ENCODE assay signal across 10 cellular contexts in the genomic region with DNA sequence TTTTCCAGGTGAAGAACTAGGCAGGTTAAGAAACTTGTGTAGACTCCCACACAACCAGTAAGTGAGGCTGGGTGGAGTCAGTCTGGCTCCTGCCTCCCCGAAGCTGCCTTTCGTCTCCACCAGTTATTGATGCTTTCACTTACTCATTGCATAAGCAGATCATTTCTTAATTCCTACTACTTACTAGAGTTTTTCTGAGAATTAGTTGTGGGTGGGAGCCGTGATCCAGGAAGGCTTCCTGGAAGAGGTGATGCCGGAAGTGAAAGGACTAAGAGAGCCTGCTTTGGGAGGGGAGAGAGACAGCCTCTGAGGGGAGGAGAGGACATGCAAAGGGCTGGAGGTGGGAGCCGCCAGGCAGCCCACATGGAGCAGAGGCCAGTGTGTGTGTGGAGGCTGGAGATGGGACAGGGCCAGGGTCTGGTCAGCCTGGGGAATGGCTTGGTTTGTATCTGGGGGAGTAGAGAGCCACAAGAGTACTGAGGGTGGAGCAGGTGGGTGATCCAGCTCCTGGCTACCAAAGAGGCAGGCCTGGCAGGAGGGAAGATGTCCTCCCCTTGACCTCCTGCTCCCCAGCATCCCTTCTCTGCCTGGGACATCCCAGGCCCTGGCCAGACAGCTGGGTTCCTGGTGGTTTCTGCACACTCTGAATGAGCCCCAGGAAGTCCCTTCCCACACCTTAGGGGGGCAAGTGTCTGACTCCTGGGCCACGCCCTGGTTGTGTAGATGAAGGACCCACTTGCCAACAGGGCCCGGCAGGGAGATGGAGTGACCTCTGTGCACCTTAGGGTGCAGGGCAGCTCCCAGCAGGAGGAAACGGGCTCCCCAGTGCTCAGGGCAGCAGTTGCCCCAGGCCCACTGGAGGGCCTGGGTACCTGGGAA. TPM values are rescaled to one million over a fixed set of nuclear protein-coding genes. Genes with fewer than 3 reads are reported as not detected.
DNase-seq lines count a peak whose midpoint lies in the region; ATAC-seq, FAIRE-seq and TF ChIP-seq lines count a peak whose summit lies in the region.
"Had no signal": no experiment of that assay in that cellular context is flagged by ENCODE, and none has a peak within 500 bp of the region (broad histone marks: within the 10 kb centered on the region; RNA-seq: fewer than 3 reads in every experiment).

No MANE protein-coding gene starts in this region.

- H3K27me3 Mint-ChIP-seq in natural killer cell treated with Interleukin-12 subunit alpha and Interleukin-12 subunit beta and Interleukin-15 and Interleukin-18, amount 100 ng/mL, for 72 hours: peaks cover 14 to 28% of the 10 kb centered on the region in 2 donors
- H3K27me3 Mint-ChIP-seq in natural killer cell (ENCODE audit: low read depth in 2 of 2): peaks cover 30 to 33% of the 10 kb centered on the region in 2 donors
- H3K27me3 Mint-ChIP-seq in activated naive CD4-positive, alpha-beta T cell treated with anti-CD3 and anti-CD28 coated beads for 36 hours (ENCODE audit: low read depth): no peaks in the 10 kb centered on the region
- no peaks in the 10 kb centered on the region for H3K27me3 Mint-ChIP-seq in memory B cell

- no peaks in the 10 kb centered on the region for H3K9me3 Mint-ChIP-seq in natural killer cell treated with Interleukin-12 subunit alpha and Interleukin-12 subunit beta and Interleukin-15 and Interleukin-18, amount 100 ng/mL, for 72 hours
- H3K9me3 Mint-ChIP-seq in natural killer cell (no peaks in the 10 kb centered on the region), memory B cell (no peaks in the 10 kb centered on the region)
- H3K9me3 Mint-ChIP-seq in activated naive CD4-positive, alpha-beta T cell treated with anti-CD3 and anti-CD28 coated beads for 36 hours: peaks cover 2% of the 10 kb centered on the region

- TF ChIP-seq POLR2A in GM12892 (IDR thresholded peaks at IDR 0.05; ENCODE audit: low read depth, low read length): no peak

- peaks cover 8 to 12% of the 10 kb centered on the region in 2 donors for H3K4me1 Mint-ChIP-seq in natural killer cell treated with Interleukin-12 subunit alpha and Interleukin-12 subunit beta and Interleukin-15 and Interleukin-18, amount 100 ng/mL, for 72 hours (ENCODE audit: low read depth in 2 of 2)
- H3K4me1 Mint-ChIP-seq in natural killer cell (peaks cover 5 to 12% of the 10 kb centered on the region in 2 donors), memory B cell (peaks cover 6% of the 10 kb centered on the region)
- peaks cover 45% of the 10 kb centered on the region for H3K4me1 Mint-ChIP-seq in activated naive CD4-positive, alpha-beta T cell treated with anti-CD3 and anti-CD28 coated beads for 36 hours (ENCODE audit: low read depth)

- peak; percentile 51 for DNase-seq in natural killer cell treated with Interleukin-12 subunit alpha and Interleukin-12 subunit beta and Interleukin-15 and Interleukin-18, amount 100 ng/mL, for 72 hours (ENCODE audit: low spot score)
- DNase-seq in natural killer cell: no peak
- DNase-seq in activated naive CD4-positive, alpha-beta T cell treated with anti-CD3 and anti-CD28 coated beads for 36 hours: peak; percentile 79
- no peak for DNase-seq in memory B cell (ENCODE audit: low spot score in 2 of 2)
- peak; percentile 36 for DNase-seq in ureter (ENCODE audit: low spot score)
- no peak for DNase-seq in UCSD-AML1 (lab: John Stamatoyannopoulos, UW; ENCODE audit: unreplicated experiment)
- no peak for DNase-seq in GM12892 (ENCODE audit: insufficient read length)
- DNase-seq: cerebellar nuclear complex had no signal

- no peak for TF ChIP-seq CTCF in natural killer cell (IDR thresholded peaks at IDR 0.05)

- ATAC-seq in natural killer cell treated with Interleukin-12 subunit alpha and Interleukin-12 subunit beta and Interleukin-15 and Interleukin-18, amount 100 ng/mL, for 72 hours: peak; percentile 73 to 74
- ATAC-seq in natural killer cell: no peak
- no peak for ATAC-seq in memory B cell (ENCODE audit: low read depth)
- no peak for ATAC-seq in GM19324 (IDR thresholded peaks at IDR 0.05; ENCODE audit: low FRiP score, unreplicated experiment)

- peak overlapping the region; percentile 73 for H3K4me3 Mint-ChIP-seq in natural killer cell treated with Interleukin-12 subunit alpha and Interleukin-12 subunit beta and Interleukin-15 and Interleukin-18, amount 100 ng/mL, for 72 hours
- H3K4me3 Mint-ChIP-seq in natural killer cell (no peak overlapping the region), memory B cell (no peak overlapping the region)
- no peak overlapping the region for H3K4me3 Mint-ChIP-seq in activated naive CD4-positive, alpha-beta T cell treated with anti-CD3 and anti-CD28 coated beads for 36 hours

- peak overlapping the region; percentile 73 to 82 for H3K27ac Mint-ChIP-seq in natural killer cell treated with Interleukin-12 subunit alpha and Interleukin-12 subunit beta and Interleukin-15 and Interleukin-18, amount 100 ng/mL, for 72 hours
- no peak overlapping the region for H3K27ac Mint-ChIP-seq in natural killer cell
- H3K27ac Mint-ChIP-seq in activated naive CD4-positive, alpha-beta T cell treated with anti-CD3 and anti-CD28 coated beads for 36 hours: peak overlapping the region; percentile 95
- H3K27ac Mint-ChIP-seq in memory B cell: peak overlapping the region; percentile 83

- CTCF ChIA-PET in activated naive CD4-positive, alpha-beta T cell treated with anti-CD3 and anti-CD28 coated beads for 36 hours (lab: Charles Lee): interaction anchor here (0.7 to 2.6 kb wide), 3 partner anchors 19 to 25 kb away, joined by 3 to 8 read pairs (median 5); no protein-coding TSS in a partner anchor

- H3K36me3 Mint-ChIP-seq in natural killer cell treated with Interleukin-12 subunit alpha and Interleukin-12 subunit beta and Interleukin-15 and Interleukin-18, amount 100 ng/mL, for 72 hours: no peaks in the 10 kb centered on the region
- H3K36me3 Mint-ChIP-seq in natural killer cell (no peaks in the 10 kb centered on the region), memory B cell (peaks cover 34% of the 10 kb centered on the region)
- peaks cover 55% of the 10 kb centered on the region for H3K36me3 Mint-ChIP-seq in activated naive CD4-positive, alpha-beta T cell treated with anti-CD3 and anti-CD28 coated beads for 36 hours (ENCODE audit: low read depth)

- no peak for FAIRE-seq in GM12892 (lab: Jason Lieb, UNC)
- FAIRE-seq: frontal cortex had no signal

- intact Hi-C loops in natural killer cell (cut with micrococcal nuclease): no loop called here
- intact Hi-C loops in activated naive CD4-positive, alpha-beta T cell treated with anti-CD3 and anti-CD28 coated beads for 36 hours (cut with micrococcal nuclease): loop anchor here (1.0 kb wide), 2 partner anchors 7 to 20 kb away; no protein-coding TSS in a partner anchor

RNA-seq across cellular contexts. Expression of gene CARD19, which starts 12.2 kb away (rescaled TPM):
- 10 to 100 TPM; 21.7 to 23.4 TPM for total RNA-seq in natural killer cell treated with Interleukin-12 subunit alpha and Interleukin-12 subunit beta and Interleukin-15 and Interleukin-18, amount 100 ng/mL, for 72 hours
- total RNA-seq in natural killer cell (10 to 100 TPM; 30.7 to 49.1 (median 42.6) TPM), ureter (31.3 TPM)
- total RNA-seq in activated naive CD4-positive, alpha-beta T cell treated with anti-CD3 and anti-CD28 coated beads for 36 hours: 10 to 100 TPM; 51.4 to 52.0 TPM
- polyA plus RNA-seq in GM12892 (2012; ENCODE audit: missing spikeins): 5.3 TPM

RNA-seq across cellular contexts. Expression of gene SUSD3, which starts 25.3 kb away (rescaled TPM):
- 1 to 10 TPM in 1 of 2 donors, under 1 TPM in 1; 0.67 to 3.3 TPM for total RNA-seq in natural killer cell treated with Interleukin-12 subunit alpha and Interleukin-12 subunit beta and Interleukin-15 and Interleukin-18, amount 100 ng/mL, for 72 hours
- total RNA-seq in natural killer cell (1 to 10 TPM; 1.2 to 2.1 (median 1.8) TPM), ureter (3.0 TPM)
- total RNA-seq in activated naive CD4-positive, alpha-beta T cell treated with anti-CD3 and anti-CD28 coated beads for 36 hours: 10 to 100 TPM; 62.7 to 68.3 TPM
- polyA plus RNA-seq in GM12892 (2012; ENCODE audit: missing spikeins): 17.7 TPM

RNA-seq across cellular contexts. Expression of gene NINJ1, which starts 50.2 kb away (rescaled TPM):
- 10 to 100 TPM; 20.1 to 21.9 TPM for total RNA-seq in natural killer cell treated with Interleukin-12 subunit alpha and Interleukin-12 subunit beta and Interleukin-15 and Interleukin-18, amount 100 ng/mL, for 72 hours
- 100 to 1,000 TPM in 1 of 3 donors, 10 to 100 TPM in 2; 87.3 to 121 (median 93.8) TPM for total RNA-seq in natural killer cell
- total RNA-seq in activated naive CD4-positive, alpha-beta T cell treated with anti-CD3 and anti-CD28 coated beads for 36 hours: 10 to 100 TPM; 93.9 to 96.9 TPM
- total RNA-seq in ureter: 32.1 TPM
- 17.5 TPM for polyA plus RNA-seq in GM12892 (2012; ENCODE audit: missing spikeins)

Comparison
In these comparisons a context has a peak if more than half of its experiments do, and no peak if none do; other contexts are left out.
1. ATAC-seq: peak in natural killer cell treated with Interleukin-12 subunit alpha and Interleukin-12 subunit beta and Interleukin-15 and Interleukin-18, amount 100 ng/mL, for 72 hours (2 of 2); none in natural killer cell (0 of 3), memory B cell (single experiment) and GM19324 (single experiment).
2. DNase-seq: peak in natural killer cell treated with Interleukin-12 subunit alpha and Interleukin-12 subunit beta and Interleukin-15 and Interleukin-18, amount 100 ng/mL, for 72 hours (single experiment), activated naive CD4-positive, alpha-beta T cell treated with anti-CD3 and anti-CD28 coated beads for 36 hours (single experiment) and ureter (single experiment); none in natural killer cell (single experiment), memory B cell (0 of 2), UCSD-AML1 (single experiment) and GM12892 (single experiment).
3. H3K27ac Mint-ChIP-seq: peak in natural killer cell treated with Interleukin-12 subunit alpha and Interleukin-12 subunit beta and Interleukin-15 and Interleukin-18, amount 100 ng/mL, for 72 hours (2 of 2), activated naive CD4-positive, alpha-beta T cell treated with anti-CD3 and anti-CD28 coated beads for 36 hours (single experiment) and memory B cell (single experiment); none in natural killer cell (0 of 2).
4. RNA of gene SUSD3, which starts 25.3 kb away (total RNA-seq): 62.7 to 68.3 TPM in activated naive CD4-positive, alpha-beta T cell treated with anti-CD3 and anti-CD28 coated beads for 36 hours; 0.67 to 3.3 TPM in natural killer cell treated with Interleukin-12 subunit alpha and Interleukin-12 subunit beta and Interleukin-15 and Interleukin-18, amount 100 ng/mL, for 72 hours, 3.0 TPM in ureter (single experiment) and 1.2 to 2.1 TPM in natural killer cell; every median in the first group is over 10 times any median in the second.